In genomic region chr13:30312859-30313258, GRCh38 we compare ENCODE assay signal across 16 cellular contexts.
DNase-seq lines count a peak whose midpoint lies in the region; ATAC-seq and TF ChIP-seq lines count a peak whose summit lies in the region.
"Had no signal": no experiment of that assay in that cellular context is flagged by ENCODE, and none has a peak within 500 bp of the region (broad histone marks: within the 10 kb centered on the region; RNA-seq: fewer than 3 reads in every experiment).

No MANE protein-coding gene starts in this region.

- DNase-seq in EL (peak; percentile 58), fibroblast of pulmonary artery (ENCODE audit: low read depth) (peak; percentile 70), NCI-H446 treated with DMSO at 0.1 percent for 48 hours (lab: John Stamatoyannopoulos, UW) (no peak), DMS 273 treated with DMSO at 0.1 percent for 48 hours (lab: John Stamatoyannopoulos, UW) (no peak)
- DNase-seq: activated CD4-positive, alpha-beta T cell treated with anti-CD3 and anti-CD28 coated beads for 4 hours; BE2C; brain microvascular endothelial cell; cortex of kidney; foreskin keratinocyte; NCI-H146; NCI-H524 treated with DMSO at 0.1 percent for 48 hours; nephron progenitor cell had no signal

- H3K4me3 ChIP-seq in fibroblast of pulmonary artery (replicated peaks; ENCODE audit: low read depth, low read length), result no peak overlapping the region
- no peak overlapping the region for H3K4me3 ChIP-seq in rectal smooth muscle tissue (ENCODE audit: low read length)

- H3K36me3 ChIP-seq in rectal smooth muscle tissue (ENCODE audit: control insufficient read depth, insufficient read depth, low read length), result no peaks in the 10 kb centered on the region
- H3K36me3 ChIP-seq: BE2C, brain microvascular endothelial cell had no signal

- TF ChIP-seq CTCF in VCaP (conservative IDR thresholded peaks at IDR 0.05) (no peak), fibroblast of pulmonary artery (IDR thresholded peaks at IDR 0.05; ENCODE audit: low read length, missing control alignments) (no peak)

- no peak overlapping the region for H3K9ac ChIP-seq in rectal smooth muscle tissue (ENCODE audit: low read length)

- 0 out of 2 replicates have a peak overlapping the region, but pooled peaks have one; percentile 11 for H3K27ac ChIP-seq in VCaP
- peak overlapping the region; percentile 0 for H3K27ac ChIP-seq in rectal smooth muscle tissue (ENCODE audit: low read depth, low read length)
- H3K27ac ChIP-seq: brain microvascular endothelial cell, foreskin keratinocyte had no signal

- H3K27me3 ChIP-seq in rectal smooth muscle tissue (ENCODE audit: control insufficient read depth, insufficient read depth, low read length), result no peaks in the 10 kb centered on the region
- H3K27me3 ChIP-seq: BE2C, brain microvascular endothelial cell, foreskin keratinocyte had no signal

- ATAC-seq in HG03520 (IDR thresholded peaks at IDR 0.05; ENCODE audit: unreplicated experiment), result no peak
- no peak for ATAC-seq in HG03097 (IDR thresholded peaks at IDR 0.05; ENCODE audit: low FRiP score, unreplicated experiment)
- ATAC-seq: foreskin keratinocyte had no signal

- peaks cover 18% of the 10 kb centered on the region for H3K4me1 ChIP-seq in rectal smooth muscle tissue (ENCODE audit: control insufficient read depth, insufficient read depth, low read length)
- H3K4me1 ChIP-seq: BE2C had no signal

Comparison
In these comparisons a context has a peak if more than half of its experiments do, and no peak if none do; other contexts are left out.
1. DNase-seq: peak in EL (single experiment) and fibroblast of pulmonary artery (single experiment); none in NCI-H446 treated with DMSO at 0.1 percent for 48 hours (single experiment) and DMS 273 treated with DMSO at 0.1 percent for 48 hours (single experiment).